ENCODE assay signal across 27 cellular contexts in genomic region chr11:108766596-108767173, GRCh38.
"Had no signal": no experiment of that assay in that cellular context is flagged by ENCODE, and none has a peak within 500 bp of the region (broad histone marks: within the 10 kb centered on the region; RNA-seq: fewer than 3 reads in every experiment).

No MANE protein-coding gene starts in this region.

- H3K36me3 ChIP-seq: esophagus squamous epithelium, neutrophil, suprapubic skin had no signal

- H3K4me3 Mint-ChIP-seq: activated naive CD8-positive, alpha-beta T cell; brain; naive B cell; nephron progenitor cell; stimulated activated naive B cell treated with anti-CD40 and anti-IgM and Interleukin-4, amounts not matched to agents 10 μg/mL and 1 μg/mL and 100 μg/mL, for 72 hours had no signal

- H3K4me1 ChIP-seq: esophagus squamous epithelium, suprapubic skin, tibial nerve had no signal

- H3K27me3 ChIP-seq: esophagus squamous epithelium, neutrophil, suprapubic skin, tibial nerve had no signal

- H3K27ac Mint-ChIP-seq: activated naive CD8-positive, alpha-beta T cell; brain; nephron progenitor cell; stimulated activated naive B cell treated with anti-CD40 and anti-IgM and Interleukin-4, amounts not matched to agents 10 μg/mL and 1 μg/mL and 100 μg/mL, for 72 hours had no signal

- DNase-seq: activated CD4-positive, alpha-beta T cell treated with anti-CD3 and anti-CD28 coated beads for 48 hours; activated CD4-positive, alpha-beta T cell treated with anti-CD3 and anti-CD28 coated beads, Interleukin-2, amount 50 U/mL, for 48 hours; activated CD8-positive, alpha-beta memory T cell treated with anti-CD3 and anti-CD28 coated beads for 24 hours; activated effector memory CD4-positive, alpha-beta T cell treated with Interleukin-2 at 50 U/mL for 16 hours; activated naive CD4-positive, alpha-beta T cell treated with Interleukin-2 at 50 U/mL for 16 hours; aorta; esophagus squamous epithelium; foreskin melanocyte; left colon; mammary epithelial cell; naive B cell; nephron progenitor cell; stimulated activated CD4-positive, alpha-beta T cell treated with anti-CD3 and anti-CD28 coated beads, Interleukin-12 subunit alpha, Interleukin-12 subunit beta, amount 100 ng/mL, for 4 hours; stimulated activated CD4-positive, alpha-beta T cell treated with anti-CD3 and anti-CD28 coated beads, Interleukin-4, amount 100 ng/mL, for 4 hours; stimulated activated CD8-positive, alpha-beta memory T cell treated with anti-CD3 and anti-CD28 coated beads, Interleukin-4, amount 100 ng/mL, for 48 hours; stimulated activated naive B cell treated with anti-CD40 and anti-IgM and Interleukin-4, amounts not matched to agents 10 μg/mL and 1 μg/mL and 100 μg/mL, for 72 hours had no signal

- H3K27ac ChIP-seq: esophagus squamous epithelium, neutrophil, skin epidermis, suprapubic skin, tibial nerve, VCaP had no signal

- H3K9me3 Mint-ChIP-seq: naive B cell; stimulated activated naive B cell treated with anti-CD40 and anti-IgM and Interleukin-4, amounts not matched to agents 10 μg/mL and 1 μg/mL and 100 μg/mL, for 72 hours had no signal

- H3K27me3 Mint-ChIP-seq: activated naive CD8-positive, alpha-beta T cell; brain; naive B cell; stimulated activated naive B cell treated with anti-CD40 and anti-IgM and Interleukin-4, amounts not matched to agents 10 μg/mL and 1 μg/mL and 100 μg/mL, for 72 hours had no signal

- H3K9me3 ChIP-seq: esophagus squamous epithelium, neutrophil, suprapubic skin had no signal

- ATAC-seq: activated CD4-positive, CD25-positive, alpha-beta regulatory T cell treated with anti-CD3 and anti-CD28 coated beads, Interleukin-2, amount 50 U/mL, for 24 hours; left colon; sciatic nerve; stimulated activated naive B cell treated with anti-CD40 and anti-IgM and Interleukin-4, amounts not matched to agents 10 μg/mL and 1 μg/mL and 100 μg/mL, for 72 hours had no signal

- H3K4me3 ChIP-seq: esophagus squamous epithelium, skin epidermis, suprapubic skin, tibial nerve had no signal

- H3K4me1 Mint-ChIP-seq: nephron progenitor cell had no signal

- FAIRE-seq: endothelial cell of umbilical vein, islet of Langerhans had no signal
